In genomic region chr9:133134419-133135190, GRCh38 we compare ENCODE assay signal across 8 cellular contexts. TPM values are rescaled to one million over a fixed set of nuclear protein-coding genes. Genes with fewer than 3 reads are reported as not detected.
DNase-seq lines count a peak whose midpoint lies in the region; ATAC-seq and TF ChIP-seq lines count a peak whose summit lies in the region.

No MANE protein-coding gene starts in this region.

- H3K36me3 ChIP-seq in heart right ventricle = no peaks in the 10 kb centered on the region
- no peaks in the 10 kb centered on the region for H3K36me3 ChIP-seq in brain microvascular endothelial cell (replicated peaks)
- H3K36me3 ChIP-seq in mucosa of rectum (ENCODE audit: control insufficient read depth in 2 of 2, insufficient read depth in 2 of 2, low read length in 2 of 2) = no peaks in the 10 kb centered on the region
- no peaks in the 10 kb centered on the region for H3K36me3 ChIP-seq in transverse colon

- TF ChIP-seq CTCF in heart right ventricle (IDR thresholded peaks at IDR 0.05) (no peak), brain microvascular endothelial cell (IDR thresholded peaks at IDR 0.05; ENCODE audit: low read depth, low read length, missing control alignments) (no peak), transverse colon (IDR thresholded peaks at IDR 0.05) (no peak)

- intact Hi-C loops in heart right ventricle (cut with DNase I) = no loop called here
- intact Hi-C loops in left ventricle myocardium superior (cut with micrococcal nuclease) = no loop called here
- intact Hi-C loops in transverse colon (cut with DNase I; ENCODE audit: low total_unique reads) = no loop called here

- no peak for TF ChIP-seq POLR2A in transverse colon (IDR thresholded peaks at IDR 0.05)

- in situ Hi-C loops in brain microvascular endothelial cell (cut with HindIII; ENCODE audit: low pct_ligation_motif_present, low sequenced_read_pairs) = loop anchor here (25.0 kb wide), 1 partner anchor 97 kb away; the partner anchor contains the start of gene GTF3C5
- in situ Hi-C loops in transverse colon (cut with MboI; ENCODE audit: low pct_ligation_motif_present in 1 of 4, low pct_unique_long_range_greater_than_20kb in 1 of 4, low sequenced_read_pairs in 3 of 4) = no loop called here
- in situ Hi-C loops in KBM-7 (cut with MboI; ENCODE audit: low pct_unique_long_range_greater_than_20kb, low sequenced_read_pairs) = no loop called here

- TF ChIP-seq EP300 in transverse colon (IDR thresholded peaks at IDR 0.05; ENCODE audit: low read depth) = no peak

- H3K27ac ChIP-seq in heart right ventricle (peak overlapping the region; percentile 90 to 97 (median 93)), brain microvascular endothelial cell (peak overlapping the region; percentile 77), mucosa of rectum (ENCODE audit: low read depth in 2 of 2, low read length in 2 of 2) (peak overlapping the region; percentile 96 to 100), transverse colon (peak overlapping the region; percentile 93 to 97 (median 96))

- H3K27me3 ChIP-seq in heart right ventricle (no peaks in the 10 kb centered on the region), brain microvascular endothelial cell (replicated peaks) (no peaks in the 10 kb centered on the region), mucosa of rectum (ENCODE audit: control insufficient read depth in 2 of 2, insufficient read depth in 2 of 2, low read length in 2 of 2) (no peaks in the 10 kb centered on the region), transverse colon (no peaks in the 10 kb centered on the region)

- H3K9ac ChIP-seq in mucosa of rectum (ENCODE audit: low read depth in 1 of 2, low read length in 2 of 2) = peak overlapping the region; percentile 70 to 97

- ATAC-seq in heart right ventricle (peak in 1 of 8 donors; percentile 2), left ventricle myocardium superior (no peak)

- DNase-seq in heart right ventricle (no peak), left ventricle myocardium superior (no peak), brain microvascular endothelial cell (no peak), transverse colon (peak; percentile 57), NCI-H146 (lab: John Stamatoyannopoulos, UW) (no peak), GOT3 (lab: John Stamatoyannopoulos, UW) (no peak), KBM-7 (no peak)

- H3K4me1 ChIP-seq in heart right ventricle (peaks cover 39 to 80% (median 62%) of the 10 kb centered on the region in 9 donors), mucosa of rectum (ENCODE audit: control insufficient read depth in 2 of 2, insufficient read depth in 2 of 2, low read length in 2 of 2) (peaks cover 69 to 70% of the 10 kb centered on the region in 2 donors), transverse colon (peaks cover 53 to 80% (median 59%) of the 10 kb centered on the region in 4 donors)

- H3K9me3 ChIP-seq in heart right ventricle = no peaks in the 10 kb centered on the region
- H3K9me3 ChIP-seq in mucosa of rectum (ENCODE audit: control insufficient read depth in 2 of 2, low read length in 2 of 2) = no peaks in the 10 kb centered on the region
- no peaks in the 10 kb centered on the region for H3K9me3 ChIP-seq in transverse colon

- WGBS in heart right ventricle, 2 donors = 59 to 60% methylated on average over 12 of the region's 12 CpGs
- 49% methylated on average over 12 of the region's 12 CpGs; no CpG with 5 or more reads in 1 of the 2 donors for WGBS in transverse colon (ENCODE audit: low coverage in 1 of 2), 2 donors

- peak overlapping the region in 1 of 10 donors; percentile 9 for H3K4me3 ChIP-seq in heart right ventricle
- H3K4me3 ChIP-seq in brain microvascular endothelial cell (ENCODE audit: low read depth, low read length) = no peak overlapping the region
- peak overlapping the region; percentile 47 to 50 for H3K4me3 ChIP-seq in mucosa of rectum (ENCODE audit: low read length in 2 of 2)
- H3K4me3 ChIP-seq in transverse colon = no peak overlapping the region

RNA-seq across cellular contexts. Expression of gene RALGDS, which starts 13.6 kb away (rescaled TPM):
- total RNA-seq in heart right ventricle = 10 to 100 TPM; 21.4 to 45.1 (median 28.1) TPM
- 10 to 100 TPM; 15.6 to 40.5 TPM for polyA plus RNA-seq in heart right ventricle
- total RNA-seq in left ventricle myocardium superior = 33.1 TPM
- 100 to 1,000 TPM in 1 of 4 donors, 10 to 100 TPM in 3; 50.5 to 233 (median 58.2) TPM for total RNA-seq in transverse colon

RNA-seq across cellular contexts. Expression of gene GBGT1, which starts 29.1 kb away (rescaled TPM):
- total RNA-seq in heart right ventricle (10 to 100 TPM in 3 of 10 donors, 1 to 10 TPM in 7; 2.5 to 14.7 (median 6.2) TPM), left ventricle myocardium superior (6.2 TPM), transverse colon (10 to 100 TPM in 3 of 4 donors, 1 to 10 TPM in 1; 4.1 to 15.7 (median 11.8) TPM)
- polyA plus RNA-seq in heart right ventricle = 10 to 100 TPM in 1 of 2 donors, 1 to 10 TPM in 1; 5.5 to 10.5 TPM

Comparison
In these comparisons a context has a peak if more than half of its experiments do, and no peak if none do; other contexts are left out.
1. H3K4me3 ChIP-seq: peak in mucosa of rectum (2 of 2); none in brain microvascular endothelial cell (single experiment) and transverse colon (0 of 4).
2. Peak in every context shown above with its lines, with median percentiles within 50 percentile points of each other: H3K27ac ChIP-seq.